1 cellular context compared by ENCODE assay signal in the genomic region with DNA sequence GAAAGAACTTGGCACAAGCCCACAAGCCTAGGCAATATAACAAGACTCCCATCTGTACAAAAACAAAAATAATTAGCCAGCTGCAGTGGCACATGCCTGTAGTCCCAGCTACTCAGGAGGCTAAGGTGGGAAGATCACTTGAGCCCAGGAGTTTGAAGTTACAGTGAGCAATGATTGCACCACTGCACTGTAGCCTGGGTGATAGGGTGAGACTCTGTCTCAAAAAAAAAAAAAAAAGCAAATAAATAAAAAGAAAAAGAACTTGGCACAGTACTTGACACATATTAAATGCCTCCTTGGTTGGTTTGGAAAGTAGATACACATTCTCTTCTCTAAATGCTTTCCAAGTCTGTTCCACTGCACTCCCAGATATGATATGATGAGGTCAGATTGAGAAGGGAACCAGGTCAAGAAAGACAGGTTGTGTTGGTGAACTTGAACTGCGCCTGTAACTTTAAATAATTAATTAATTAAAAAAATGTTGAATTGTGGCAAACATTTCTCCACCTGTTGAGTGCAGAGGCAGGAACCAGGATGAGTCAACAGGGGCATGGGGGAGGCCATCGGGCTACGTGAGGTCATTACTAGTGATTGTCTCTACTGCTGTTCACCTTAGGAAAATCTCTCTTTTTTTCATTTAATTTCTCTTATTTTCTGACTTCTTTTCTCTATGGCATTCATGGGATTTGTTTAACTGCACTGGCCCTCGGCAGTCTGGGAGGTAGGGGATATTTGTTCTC.
TF ChIP-seq lines count a peak whose summit lies in the region.

No MANE protein-coding gene starts in this region.

TF ChIP-seq in SK-N-SH treated with all-trans-retinoic acid at 6 μM for 48 hours, 23 proteins besides CTCF, POLR2A, EP300 and RAD21 (continued from another document):
- TF ChIP-seq TCF4 (CRISPR knock-in tag; IDR thresholded peaks at IDR 0.05; ENCODE audit: borderline replicate concordance) (no peak), ZNF565 (CRISPR knock-in tag; conservative IDR thresholded peaks at IDR 0.05; ENCODE audit: low read depth) (no peak), ARNTL (CRISPR knock-in tag; IDR thresholded peaks at IDR 0.05; ENCODE audit: borderline replicate concordance, low read depth) (no peak), BACH2 (CRISPR knock-in tag; IDR thresholded peaks at IDR 0.05; ENCODE audit: borderline replicate concordance) (no peak), TSHZ2 (CRISPR knock-in tag; IDR thresholded peaks at IDR 0.05) (no peak), ZNF8 (CRISPR knock-in tag; IDR thresholded peaks at IDR 0.05) (no peak), ZNF70 (CRISPR knock-in tag; IDR thresholded peaks at IDR 0.05) (no peak), GLIS3 (CRISPR knock-in tag; IDR thresholded peaks at IDR 0.05) (no peak), ZFP30 (CRISPR knock-in tag; IDR thresholded peaks at IDR 0.05) (no peak), RARB (CRISPR knock-in tag; IDR thresholded peaks at IDR 0.05) (no peak), OSR1 (CRISPR knock-in tag; IDR thresholded peaks at IDR 0.05) (no peak), ISL1 (CRISPR knock-in tag; IDR thresholded peaks at IDR 0.05) (no peak), TOX (CRISPR knock-in tag; IDR thresholded peaks at IDR 0.05; ENCODE audit: borderline replicate concordance) (no peak), PPARA (CRISPR knock-in tag; IDR thresholded peaks at IDR 0.05; ENCODE audit: borderline replicate concordance) (no peak)
